ENCODE assay signal across 3 cellular contexts in the genomic region with DNA sequence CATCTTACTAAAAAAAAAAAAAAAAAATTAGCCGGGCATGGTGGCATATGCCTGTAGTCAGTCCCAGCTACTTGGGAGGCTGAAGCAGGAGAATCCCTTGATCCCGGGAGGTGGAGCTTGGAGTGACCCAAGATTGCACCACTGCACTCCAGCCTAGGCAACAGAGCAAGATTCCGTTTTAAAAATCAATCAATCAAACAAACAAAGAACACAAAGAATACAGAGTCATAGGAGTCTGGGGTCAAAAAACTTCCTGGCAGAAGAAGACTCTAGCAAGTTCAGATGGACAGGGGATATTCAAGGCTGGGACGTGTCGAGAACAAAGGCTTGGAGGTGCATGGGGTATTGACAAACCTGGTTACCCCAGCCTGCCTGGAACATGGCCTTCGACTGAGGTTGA.
TF ChIP-seq lines count a peak whose summit lies in the region.

No MANE protein-coding gene starts in this region.

TF ChIP-seq in liver, 16 proteins besides CTCF, POLR2A, EP300 and RAD21:
- no peak for TF ChIP-seq HNF4G (IDR thresholded peaks at IDR 0.05)
- peak in 1 of 2 donors; percentile 15 for TF ChIP-seq JUND (IDR thresholded peaks at IDR 0.05)
- TF ChIP-seq HNF4A (conservative IDR thresholded peaks at IDR 0.05): peak; percentile 32 to 69
- TF ChIP-seq, protein P1, sequence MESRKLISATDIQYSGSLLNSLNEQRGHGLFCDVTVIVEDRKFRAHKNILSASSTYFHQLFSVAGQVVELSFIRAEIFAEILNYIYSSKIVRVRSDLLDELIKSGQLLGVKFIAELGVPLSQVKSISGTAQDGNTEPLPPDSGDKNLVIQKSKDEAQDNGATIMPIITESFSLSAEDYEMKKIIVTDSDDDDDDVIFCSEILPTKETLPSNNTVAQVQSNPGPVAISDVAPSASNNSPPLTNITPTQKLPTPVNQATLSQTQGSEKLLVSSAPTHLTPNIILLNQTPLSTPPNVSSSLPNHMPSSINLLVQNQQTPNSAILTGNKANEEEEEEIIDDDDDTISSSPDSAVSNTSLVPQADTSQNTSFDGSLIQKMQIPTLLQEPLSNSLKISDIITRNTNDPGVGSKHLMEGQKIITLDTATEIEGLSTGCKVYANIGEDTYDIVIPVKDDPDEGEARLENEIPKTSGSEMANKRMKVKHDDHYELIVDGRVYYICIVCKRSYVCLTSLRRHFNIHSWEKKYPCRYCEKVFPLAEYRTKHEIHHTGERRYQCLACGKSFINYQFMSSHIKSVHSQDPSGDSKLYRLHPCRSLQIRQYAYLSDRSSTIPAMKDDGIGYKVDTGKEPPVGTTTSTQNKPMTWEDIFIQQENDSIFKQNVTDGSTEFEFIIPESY (IDR thresholded peaks at IDR 0.05): no peak
- peak; percentile 41 to 79 for TF ChIP-seq RXRA (IDR thresholded peaks at IDR 0.05)
- peak; percentile 28 for TF ChIP-seq SP1 (IDR thresholded peaks at IDR 0.05)

TF ChIP-seq in HepG2, 621 proteins besides CTCF, POLR2A, EP300 and RAD21 (continues in another document):
- TF ChIP-seq ZNF460 (CRISPR knock-in tag; IDR thresholded peaks at IDR 0.05; ENCODE audit: borderline replicate concordance) (no peak), SNAPC4 (CRISPR knock-in tag; IDR thresholded peaks at IDR 0.05) (no peak), ZNF737 (CRISPR knock-in tag; IDR thresholded peaks at IDR 0.05; ENCODE audit: borderline replicate concordance) (no peak), ATF7-NPFF (CRISPR knock-in tag; IDR thresholded peaks at IDR 0.05; ENCODE audit: low read depth) (no peak), PHF5A (CRISPR knock-in tag; IDR thresholded peaks at IDR 0.05; ENCODE audit: low read depth, unreplicated experiment) (no peak), ZNF556 (CRISPR knock-in tag; IDR thresholded peaks at IDR 0.05; ENCODE audit: borderline replicate concordance) (no peak), NR2C2 (CRISPR knock-in tag; IDR thresholded peaks at IDR 0.05; ENCODE audit: borderline replicate concordance) (no peak), ZC3H13 (CRISPR knock-in tag; IDR thresholded peaks at IDR 0.05) (no peak), REPIN1 (CRISPR knock-in tag; IDR thresholded peaks at IDR 0.05; ENCODE audit: borderline replicate concordance, low read depth) (no peak), FLYWCH1 (CRISPR knock-in tag; IDR thresholded peaks at IDR 0.05) (no peak), JUNB (CRISPR knock-in tag; IDR thresholded peaks at IDR 0.05; ENCODE audit: borderline replicate concordance) (no peak)
- TF ChIP-seq, protein P2, sequence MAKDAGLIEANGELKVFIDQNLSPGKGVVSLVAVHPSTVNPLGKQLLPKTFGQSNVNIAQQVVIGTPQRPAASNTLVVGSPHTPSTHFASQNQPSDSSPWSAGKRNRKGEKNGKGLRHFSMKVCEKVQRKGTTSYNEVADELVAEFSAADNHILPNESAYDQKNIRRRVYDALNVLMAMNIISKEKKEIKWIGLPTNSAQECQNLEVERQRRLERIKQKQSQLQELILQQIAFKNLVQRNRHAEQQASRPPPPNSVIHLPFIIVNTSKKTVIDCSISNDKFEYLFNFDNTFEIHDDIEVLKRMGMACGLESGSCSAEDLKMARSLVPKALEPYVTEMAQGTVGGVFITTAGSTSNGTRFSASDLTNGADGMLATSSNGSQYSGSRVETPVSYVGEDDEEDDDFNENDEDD (CRISPR knock-in tag; IDR thresholded peaks at IDR 0.05; ENCODE audit: borderline replicate concordance): no peak
- TF ChIP-seq, protein P3, sequence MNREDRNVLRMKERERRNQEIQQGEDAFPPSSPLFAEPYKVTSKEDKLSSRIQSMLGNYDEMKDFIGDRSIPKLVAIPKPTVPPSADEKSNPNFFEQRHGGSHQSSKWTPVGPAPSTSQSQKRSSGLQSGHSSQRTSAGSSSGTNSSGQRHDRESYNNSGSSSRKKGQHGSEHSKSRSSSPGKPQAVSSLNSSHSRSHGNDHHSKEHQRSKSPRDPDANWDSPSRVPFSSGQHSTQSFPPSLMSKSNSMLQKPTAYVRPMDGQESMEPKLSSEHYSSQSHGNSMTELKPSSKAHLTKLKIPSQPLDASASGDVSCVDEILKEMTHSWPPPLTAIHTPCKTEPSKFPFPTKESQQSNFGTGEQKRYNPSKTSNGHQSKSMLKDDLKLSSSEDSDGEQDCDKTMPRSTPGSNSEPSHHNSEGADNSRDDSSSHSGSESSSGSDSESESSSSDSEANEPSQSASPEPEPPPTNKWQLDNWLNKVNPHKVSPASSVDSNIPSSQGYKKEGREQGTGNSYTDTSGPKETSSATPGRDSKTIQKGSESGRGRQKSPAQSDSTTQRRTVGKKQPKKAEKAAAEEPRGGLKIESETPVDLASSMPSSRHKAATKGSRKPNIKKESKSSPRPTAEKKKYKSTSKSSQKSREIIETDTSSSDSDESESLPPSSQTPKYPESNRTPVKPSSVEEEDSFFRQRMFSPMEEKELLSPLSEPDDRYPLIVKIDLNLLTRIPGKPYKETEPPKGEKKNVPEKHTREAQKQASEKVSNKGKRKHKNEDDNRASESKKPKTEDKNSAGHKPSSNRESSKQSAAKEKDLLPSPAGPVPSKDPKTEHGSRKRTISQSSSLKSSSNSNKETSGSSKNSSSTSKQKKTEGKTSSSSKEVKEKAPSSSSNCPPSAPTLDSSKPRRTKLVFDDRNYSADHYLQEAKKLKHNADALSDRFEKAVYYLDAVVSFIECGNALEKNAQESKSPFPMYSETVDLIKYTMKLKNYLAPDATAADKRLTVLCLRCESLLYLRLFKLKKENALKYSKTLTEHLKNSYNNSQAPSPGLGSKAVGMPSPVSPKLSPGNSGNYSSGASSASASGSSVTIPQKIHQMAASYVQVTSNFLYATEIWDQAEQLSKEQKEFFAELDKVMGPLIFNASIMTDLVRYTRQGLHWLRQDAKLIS (CRISPR knock-in tag; IDR thresholded peaks at IDR 0.05): no peak

TF ChIP-seq in GM12891, 5 proteins besides CTCF, POLR2A, EP300 and RAD21:
- TF ChIP-seq POU2F2 (IDR thresholded peaks at IDR 0.05; ENCODE audit: low read depth, low read length) (no peak), SPI1 (IDR thresholded peaks at IDR 0.05; ENCODE audit: low read depth, low read length) (no peak), PAX5 (IDR thresholded peaks at IDR 0.05; ENCODE audit: insufficient read depth, low read length, severe bottlenecking) (no peak), POLR2AphosphoS5 (IDR thresholded peaks at IDR 0.05; ENCODE audit: low read depth, low read length) (no peak), TAF1 (IDR thresholded peaks at IDR 0.05; ENCODE audit: low read depth, low read length) (no peak)
